In genomic region chr1:34928865-34929496, GRCh38 we compare ENCODE assay signal across 8 cellular contexts. TPM values are rescaled to one million over a fixed set of nuclear protein-coding genes. Genes with fewer than 3 reads are reported as not detected.
A peak's percentile ranks its signal among the peaks of the same experiment; 100 is the strongest.
DNase-seq lines count a peak whose midpoint lies in the region; ATAC-seq lines count a peak whose summit lies in the region.

No MANE protein-coding gene starts in this region.

- H3K36me3 Mint-ChIP-seq in activated CD8-positive, alpha-beta memory T cell treated with anti-CD3 and anti-CD28 coated beads, Interleukin-2, amount 10 ng/mL, durations not matched to agents 7 days and 5 days: no peaks in the 10 kb centered on the region
- H3K36me3 Mint-ChIP-seq in activated CD4-positive, alpha-beta memory T cell treated with anti-CD3 and anti-CD28 coated beads for 36 hours: no peaks in the 10 kb centered on the region

- POLR2A ChIA-PET in activated CD4-positive, alpha-beta memory T cell treated with anti-CD3 and anti-CD28 coated beads for 36 hours (lab: Charles Lee): interaction anchor here (0.6 kb wide), 1 partner anchor 1608 kb away, joined by 3 read pairs; the partner anchor contains the start of gene A3GALT2

- no peak overlapping the region for H3K27ac Mint-ChIP-seq in activated CD8-positive, alpha-beta memory T cell treated with anti-CD3 and anti-CD28 coated beads, Interleukin-2, amount 10 ng/mL, durations not matched to agents 7 days and 5 days
- no peak overlapping the region for H3K27ac Mint-ChIP-seq in activated CD4-positive, alpha-beta memory T cell treated with anti-CD3 and anti-CD28 coated beads for 36 hours

- H3K4me3 Mint-ChIP-seq in activated CD8-positive, alpha-beta memory T cell treated with anti-CD3 and anti-CD28 coated beads, Interleukin-2, amount 10 ng/mL, durations not matched to agents 7 days and 5 days: peak overlapping the region; percentile 39
- peak overlapping the region; percentile 70 for H3K4me3 Mint-ChIP-seq in activated CD4-positive, alpha-beta memory T cell treated with anti-CD3 and anti-CD28 coated beads for 36 hours

- H3K27ac ChIP-seq in temporal lobe (ENCODE audit: low read depth, low read length): peak overlapping the region; percentile 13

- CTCF ChIA-PET in activated CD8-positive, alpha-beta memory T cell treated with anti-CD3 and anti-CD28 coated beads, Interleukin-2, amount 10 ng/mL, durations not matched to agents 7 days and 5 days (lab: Charles Lee): no interaction called here
- CTCF ChIA-PET in activated CD4-positive, alpha-beta memory T cell treated with anti-CD3 and anti-CD28 coated beads for 36 hours (lab: Charles Lee): interaction anchor here (1.1 kb wide), 1 partner anchor 62 kb away, joined by 3 read pairs; no protein-coding TSS in a partner anchor

- intact Hi-C loops in activated CD4-positive, alpha-beta memory T cell treated with anti-CD3 and anti-CD28 coated beads for 36 hours (cut with micrococcal nuclease): no loop called here

- H3K27me3 Mint-ChIP-seq in activated CD8-positive, alpha-beta memory T cell treated with anti-CD3 and anti-CD28 coated beads, Interleukin-2, amount 10 ng/mL, durations not matched to agents 7 days and 5 days: peaks cover 74% of the 10 kb centered on the region
- H3K27me3 Mint-ChIP-seq in activated CD4-positive, alpha-beta memory T cell treated with anti-CD3 and anti-CD28 coated beads for 36 hours: peaks cover 55% of the 10 kb centered on the region

- no peaks in the 10 kb centered on the region for H3K9me3 Mint-ChIP-seq in activated CD8-positive, alpha-beta memory T cell treated with anti-CD3 and anti-CD28 coated beads, Interleukin-2, amount 10 ng/mL, durations not matched to agents 7 days and 5 days (ENCODE audit: low read depth)
- H3K9me3 Mint-ChIP-seq in activated CD4-positive, alpha-beta memory T cell treated with anti-CD3 and anti-CD28 coated beads for 36 hours: no peaks in the 10 kb centered on the region

- DNase-seq in activated CD8-positive, alpha-beta memory T cell treated with anti-CD3 and anti-CD28 coated beads, Interleukin-2, amount 10 ng/mL, durations not matched to agents 7 days and 5 days: no peak
- no peak for DNase-seq in activated CD8-positive, alpha-beta memory T cell treated with anti-CD3 and anti-CD28 coated beads for 24 hours
- DNase-seq in activated CD4-positive, alpha-beta memory T cell treated with anti-CD3 and anti-CD28 coated beads for 36 hours: peak; percentile 18
- peak; percentile 60 for DNase-seq in iPS-NIHi7 (ENCODE audit: extremely low spot score)
- DNase-seq in NCI-H2107 treated with DMSO at 0.1 percent for 48 hours (lab: John Stamatoyannopoulos, UW; ENCODE audit: unreplicated experiment): no peak

- H3K4me1 Mint-ChIP-seq in activated CD8-positive, alpha-beta memory T cell treated with anti-CD3 and anti-CD28 coated beads, Interleukin-2, amount 10 ng/mL, durations not matched to agents 7 days and 5 days: peaks cover 5% of the 10 kb centered on the region
- H3K4me1 Mint-ChIP-seq in activated CD4-positive, alpha-beta memory T cell treated with anti-CD3 and anti-CD28 coated beads for 36 hours (ENCODE audit: low read depth): peaks cover 7% of the 10 kb centered on the region

- peak; percentile 31 for ATAC-seq in activated CD8-positive, alpha-beta memory T cell treated with anti-CD3 and anti-CD28 coated beads, Interleukin-2, amount 10 ng/mL, durations not matched to agents 7 days and 5 days
- ATAC-seq in GM21723 (IDR thresholded peaks at IDR 0.05; ENCODE audit: unreplicated experiment): no peak
- no peak for ATAC-seq in HG02981 (IDR thresholded peaks at IDR 0.05; ENCODE audit: unreplicated experiment)

RNA-seq across cellular contexts. Expression of gene DLGAP3, which starts 0.5 kb away (rescaled TPM):
- total RNA-seq in activated CD8-positive, alpha-beta memory T cell treated with anti-CD3 and anti-CD28 coated beads, Interleukin-2, amount 10 ng/mL, durations not matched to agents 7 days and 5 days: under 1 TPM; 0.50 to 0.66 TPM
- total RNA-seq in activated CD4-positive, alpha-beta memory T cell treated with anti-CD3 and anti-CD28 coated beads for 36 hours: under 1 TPM; 0.82 to 0.88 TPM
- 5.9 TPM for total RNA-seq in temporal lobe

RNA-seq across cellular contexts. Expression of gene TMEM35B, which starts 56.2 kb away (rescaled TPM):
- total RNA-seq in activated CD8-positive, alpha-beta memory T cell treated with anti-CD3 and anti-CD28 coated beads, Interleukin-2, amount 10 ng/mL, durations not matched to agents 7 days and 5 days: 10 to 100 TPM; 29.6 to 30.2 TPM
- total RNA-seq in activated CD4-positive, alpha-beta memory T cell treated with anti-CD3 and anti-CD28 coated beads for 36 hours: 10 to 100 TPM; 26.5 to 28.8 TPM
- total RNA-seq in temporal lobe: 2.7 TPM

Comparison
In these comparisons a context has a peak if more than half of its experiments do, and no peak if none do; other contexts are left out.
1. DNase-seq: peak in activated CD4-positive, alpha-beta memory T cell treated with anti-CD3 and anti-CD28 coated beads for 36 hours (single experiment) and iPS-NIHi7 (single experiment); none in activated CD8-positive, alpha-beta memory T cell treated with anti-CD3 and anti-CD28 coated beads, Interleukin-2, amount 10 ng/mL, durations not matched to agents 7 days and 5 days (single experiment), activated CD8-positive, alpha-beta memory T cell treated with anti-CD3 and anti-CD28 coated beads for 24 hours (single experiment) and NCI-H2107 treated with DMSO at 0.1 percent for 48 hours (single experiment).